Comparison of ENCODE assay signal across 23 cellular contexts in genomic region chr4:86560447-86560846, GRCh38. TPM values are rescaled to one million over a fixed set of nuclear protein-coding genes. Genes with fewer than 3 reads are reported as not detected.
"Had no signal": no experiment of that assay in that cellular context is flagged by ENCODE, and none has a peak within 500 bp of the region (broad histone marks: within the 10 kb centered on the region; RNA-seq: fewer than 3 reads in every experiment).

No MANE protein-coding gene starts in this region.

- H3K4me3 ChIP-seq: breast epithelium, esophagus muscularis mucosa, neural progenitor cell, right atrium auricular region, tibial nerve, uterus had no signal

- H3K36me3 ChIP-seq: breast epithelium, esophagus muscularis mucosa, neural progenitor cell, right atrium auricular region, tibial nerve, uterus had no signal

- H3K27ac ChIP-seq: breast epithelium, esophagus muscularis mucosa, neural progenitor cell, right atrium auricular region, uterus had no signal

- ATAC-seq: activated CD8-positive, alpha-beta T cell treated with anti-CD3 and anti-CD28 coated beads for 36 hours; activated T-cell treated with anti-CD3 and anti-CD28 coated beads, Interleukin-2, amount 50 U/mL, for 4 hours; activated T-helper 17 cell treated with anti-CD3 and anti-CD28 coated beads, Interleukin-2, amount 50 U/mL, for 72 hours; left cardiac atrium; naive thymus-derived CD8-positive, alpha-beta T cell; T-helper 17 cell had no signal

- H3K4me1 ChIP-seq: breast epithelium, esophagus muscularis mucosa, right atrium auricular region had no signal

- H3K9me3 ChIP-seq: breast epithelium, esophagus muscularis mucosa, right atrium auricular region, tibial nerve, uterus had no signal

- H3K27me3 Mint-ChIP-seq: activated T-helper 17 cell treated with anti-CD3 and anti-CD28 coated beads, Interleukin-2, amount 50 U/mL, for 72 hours; T-helper 17 cell had no signal

- H3K36me3 Mint-ChIP-seq: naive thymus-derived CD8-positive, alpha-beta T cell had no signal

- H3K27ac Mint-ChIP-seq: activated CD4-positive, alpha-beta T cell treated with anti-CD3 and anti-CD28 coated beads, Interleukin-2, amount 10 ng/mL, durations not matched to agents 7 days and 5 days; activated CD8-positive, alpha-beta T cell treated with anti-CD3 and anti-CD28 coated beads for 36 hours; activated T-helper 17 cell treated with anti-CD3 and anti-CD28 coated beads, Interleukin-2, amount 50 U/mL, for 72 hours; naive thymus-derived CD8-positive, alpha-beta T cell; neural progenitor cell had no signal

- DNase-seq: activated CD4-positive, alpha-beta T cell treated with anti-CD3 and anti-CD28 coated beads for 1 hour; activated CD4-positive, alpha-beta T cell treated with anti-CD3 and anti-CD28 coated beads, Interleukin-2, amount 10 ng/mL, durations not matched to agents 7 days and 5 days; activated CD8-positive, alpha-beta T cell treated with anti-CD3 and anti-CD28 coated beads for 36 hours; activated gamma-delta T cell treated with Interleukin-2 at 50 U/mL for 16 hours; activated naive CD4-positive, alpha-beta T cell treated with anti-CD3 and anti-CD28 coated beads, Interleukin-2, amount 50 U/mL, for 16 hours; activated T-cell treated with anti-CD3 and anti-CD28 coated beads, Interleukin-2, amount 50 U/mL, for 4 hours; central memory CD4-positive, alpha-beta T cell; foreskin melanocyte; left cardiac atrium; mammary epithelial cell; naive thymus-derived CD8-positive, alpha-beta T cell; occipital lobe; stimulated activated CD4-positive, alpha-beta T cell treated with anti-CD3 and anti-CD28 coated beads, Interleukin-15, amount 100 ng/mL, for 24 hours; stimulated activated naive CD4-positive, alpha-beta T cell treated with Interleukin-2 at 50 U/mL for 16 hours; T-helper 17 cell; T1000; uterus had no signal

- H3K27me3 ChIP-seq: breast epithelium, esophagus muscularis mucosa, neural progenitor cell, right atrium auricular region, tibial nerve, uterus had no signal

- H3K4me3 Mint-ChIP-seq: activated CD4-positive, alpha-beta T cell treated with anti-CD3 and anti-CD28 coated beads, Interleukin-2, amount 10 ng/mL, durations not matched to agents 7 days and 5 days; activated CD8-positive, alpha-beta T cell treated with anti-CD3 and anti-CD28 coated beads for 36 hours; activated T-cell treated with anti-CD3 and anti-CD28 coated beads, Interleukin-2, amount 50 U/mL, for 4 hours; naive thymus-derived CD8-positive, alpha-beta T cell; neural progenitor cell; T-helper 17 cell had no signal

- H3K9me3 Mint-ChIP-seq: activated CD4-positive, alpha-beta T cell treated with anti-CD3 and anti-CD28 coated beads, Interleukin-2, amount 10 ng/mL, durations not matched to agents 7 days and 5 days; activated CD8-positive, alpha-beta T cell treated with anti-CD3 and anti-CD28 coated beads for 36 hours; activated T-cell treated with anti-CD3 and anti-CD28 coated beads, Interleukin-2, amount 50 U/mL, for 4 hours; activated T-helper 17 cell treated with anti-CD3 and anti-CD28 coated beads, Interleukin-2, amount 50 U/mL, for 72 hours; naive thymus-derived CD8-positive, alpha-beta T cell; neural progenitor cell had no signal

RNA-seq across cellular contexts. Expression of gene PTPN13, which starts 33.7 kb away (rescaled TPM):
- total RNA-seq: naive thymus-derived CD8-positive, alpha-beta T cell had no signal
